ENCODE assay signal across 8 cellular contexts in the genomic region with DNA sequence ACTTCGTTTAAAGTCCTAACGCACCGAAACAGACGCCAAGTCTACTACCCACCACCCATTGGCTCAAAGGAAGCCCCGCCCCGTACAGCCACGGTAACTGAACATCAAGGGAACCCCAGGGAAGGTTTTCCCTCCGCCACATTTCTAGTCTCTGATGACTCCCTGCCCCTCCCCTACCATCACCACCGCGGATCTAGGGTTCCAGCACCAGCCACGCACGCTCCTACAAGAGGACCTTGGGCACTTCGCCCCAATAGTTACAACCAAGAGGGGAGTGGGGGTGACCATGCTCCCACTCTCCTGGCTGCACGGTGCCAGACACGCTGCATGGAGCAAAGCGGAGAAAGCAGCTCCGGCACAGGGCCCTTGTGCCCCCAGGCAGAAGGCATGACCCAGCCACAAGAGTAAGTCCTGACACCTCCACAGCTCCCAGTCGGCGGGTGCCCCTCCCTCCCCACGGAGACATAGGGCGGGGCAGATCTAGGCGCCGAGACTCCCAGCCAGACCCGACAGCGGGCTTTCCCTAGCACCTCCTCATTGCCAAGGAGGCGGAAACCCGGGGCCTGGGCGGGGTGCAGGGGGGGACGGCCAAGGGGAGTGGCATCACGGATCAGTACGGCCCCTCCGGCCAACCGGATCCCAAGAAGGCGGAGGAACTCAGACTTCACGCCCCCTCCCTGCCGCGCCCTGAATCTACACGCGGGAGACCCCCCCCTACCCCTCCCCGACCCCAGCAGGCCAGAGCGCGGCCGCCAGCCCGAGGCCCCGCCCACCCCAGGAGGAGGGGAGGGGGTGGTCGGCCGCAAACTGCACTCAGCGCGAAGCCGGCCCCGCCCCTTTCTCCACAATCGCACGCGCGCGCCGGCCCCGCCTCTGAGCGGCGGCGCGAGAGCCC. TPM values are rescaled to one million over a fixed set of nuclear protein-coding genes. Genes with fewer than 3 reads are reported as not detected.
DNase-seq lines count a peak whose midpoint lies in the region; ATAC-seq and TF ChIP-seq lines count a peak whose summit lies in the region.

No MANE protein-coding gene starts in this region.

- BruUV-seq in Panc1 (replicated peaks; lab: Mats Ljungman, UMichigan) = no TSS peak

- H3K9me3 Mint-ChIP-seq in CD8-positive, alpha-beta memory T cell = no peaks in the 10 kb centered on the region

- peak overlapping the region; percentile 99 for H3K4me3 ChIP-seq in CD8-positive, alpha-beta memory T cell (ENCODE audit: low read length)
- peak overlapping the region; percentile 98 for H3K4me3 ChIP-seq in Karpas-422 (ENCODE audit: low read length)
- H3K4me3 ChIP-seq in Panc1 (ENCODE audit: low read depth in 2 of 2, low read length in 2 of 2) = peak overlapping the region; percentile 83 to 86
- peak overlapping the region; percentile 88 to 95 (median 89) for H3K4me3 ChIP-seq in esophagus muscularis mucosa

- H3K9ac ChIP-seq in Karpas-422 (ENCODE audit: low read length) = peak overlapping the region; percentile 81

- no peak for TF ChIP-seq POLR2A in esophagus muscularis mucosa (IDR thresholded peaks at IDR 0.05; ENCODE audit: low read depth)

- TF ChIP-seq CTCF in Panc1 (IDR thresholded peaks at IDR 0.05) = no peak
- TF ChIP-seq CTCF in esophagus muscularis mucosa (IDR thresholded peaks at IDR 0.05) = no peak

- peak overlapping the region; percentile 80 for H3K27ac ChIP-seq in CD8-positive, alpha-beta memory T cell (ENCODE audit: low read depth, low read length)
- H3K27ac ChIP-seq in Karpas-422 (ENCODE audit: low read length) = peak overlapping the region; percentile 47; the same call in 1 of the 2 replicates
- peak overlapping the region; percentile 80 for H3K27ac ChIP-seq in Panc1 (ENCODE audit: low read length)
- peak overlapping the region; percentile 97 to 100 (median 100) for H3K27ac ChIP-seq in esophagus muscularis mucosa (replicated peaks in 1 of 4)

- H3K79me2 ChIP-seq in Karpas-422 (ENCODE audit: low read length) = peaks cover 55% of the 10 kb centered on the region

- peak; percentile 93 to 98 (median 96) for DNase-seq in CD8-positive, alpha-beta memory T cell
- DNase-seq in Karpas-422 (peak; percentile 98), Panc1 (ENCODE audit: low read depth, low spot score) (peak; percentile 64), esophagus muscularis mucosa (ENCODE audit: extremely low spot score) (peak; percentile 99), myocyte (ENCODE audit: low read depth) (peak; percentile 96)
- DNase-seq in activated T-cell treated with anti-CD3 and anti-CD28 coated beads, Interleukin-2, amount 50 U/mL, for 48 hours = peak; percentile 98
- DNase-seq in stimulated activated CD8-positive, alpha-beta memory T cell treated with anti-CD3 and anti-CD28 coated beads, Interleukin-7, amount 100 ng/mL, for 1 hour (ENCODE audit: low read depth in 2 of 2) = peak; percentile 84 to 88

- H3K9me2 ChIP-seq in Karpas-422 (replicated peaks; ENCODE audit: insufficient read depth, low read length) = no peaks in the 10 kb centered on the region

- H3K4me1 Mint-ChIP-seq in CD8-positive, alpha-beta memory T cell = peaks cover 53 to 69% (median 67%) of the 10 kb centered on the region in 3 donors

- intact Hi-C loops in Panc1 (cut with micrococcal nuclease; ENCODE audit: unreplicated experiment) = no loop called here
- intact Hi-C loops in esophagus muscularis mucosa (cut with DNase I) = loop anchor here (5.0 kb wide), 1 partner anchor 127 kb away; a partner anchor contains a TSS

- ATAC-seq in GM21619 (IDR thresholded peaks at IDR 0.05; ENCODE audit: unreplicated experiment) = peak; percentile 17
- peak; percentile 65 for ATAC-seq in Panc1

- no peaks in the 10 kb centered on the region for H3K27me3 ChIP-seq in CD8-positive, alpha-beta memory T cell (ENCODE audit: insufficient read depth, low read length, poor library complexity, severe bottlenecking)
- H3K27me3 ChIP-seq in Karpas-422 (ENCODE audit: low read length) (no peaks in the 10 kb centered on the region), Panc1 (ENCODE audit: control insufficient read depth, insufficient read depth, low read length) (no peaks in the 10 kb centered on the region), esophagus muscularis mucosa (no peaks in the 10 kb centered on the region)

- H3K4me3 Mint-ChIP-seq in CD8-positive, alpha-beta memory T cell = peak overlapping the region; percentile 93 to 98 (median 96)

- no peak overlapping the region for H2AFZ ChIP-seq in Karpas-422 (ENCODE audit: low read length)

- in situ Hi-C loops in Panc1 (cut with HindIII; ENCODE audit: low pct_unique_long_range_greater_than_20kb, low sequenced_read_pairs) = no loop called here

- no peaks in the 10 kb centered on the region for H3K9me3 ChIP-seq in CD8-positive, alpha-beta memory T cell (ENCODE audit: low read length)
- H3K9me3 ChIP-seq in Karpas-422 (ENCODE audit: low read length) (no peaks in the 10 kb centered on the region), Panc1 (ENCODE audit: control insufficient read depth, insufficient read depth, low read depth, low read length) (no peaks in the 10 kb centered on the region), esophagus muscularis mucosa (no peaks in the 10 kb centered on the region)

- no peak for TF ChIP-seq EP300 in esophagus muscularis mucosa (IDR thresholded peaks at IDR 0.05)

- CTCF ChIA-PET in CD8-positive, alpha-beta memory T cell (lab: Charles Lee) = interaction anchor here (1.1 to 6.0 kb wide), 3 partner anchors 82 to 197 kb away, joined by 3 to 52 read pairs (median 6); a partner anchor contains a TSS
- CTCF ChIA-PET in Panc1 (lab: Charles Lee) = interaction anchor here (0.6 to 0.7 kb wide), 2 partner anchors 82 to 128 kb away, joined by 3 to 5 read pairs; no protein-coding TSS in a partner anchor

- peaks cover 37% of the 10 kb centered on the region for H4K20me1 ChIP-seq in Karpas-422 (ENCODE audit: insufficient read depth, low read depth, low read length)

- peak overlapping the region; percentile 98 for H3K4me2 ChIP-seq in Karpas-422 (ENCODE audit: low read depth, low read length, poor library complexity, severe bottlenecking)

- 0% methylated on average over 16 of the region's 62 CpGs for WGBS in esophagus muscularis mucosa

- no peaks in the 10 kb centered on the region for H3K27me3 Mint-ChIP-seq in CD8-positive, alpha-beta memory T cell

- H3K36me3 Mint-ChIP-seq in CD8-positive, alpha-beta memory T cell = peaks cover 0 to 33% (median 2%) of the 10 kb centered on the region in 3 donors

- H3K4me1 ChIP-seq in CD8-positive, alpha-beta memory T cell (ENCODE audit: insufficient read depth, low read length) = peaks cover 53% of the 10 kb centered on the region
- H3K4me1 ChIP-seq in Karpas-422 (ENCODE audit: low read length) = peaks cover 55% of the 10 kb centered on the region
- peaks cover 18% of the 10 kb centered on the region for H3K4me1 ChIP-seq in Panc1 (ENCODE audit: control insufficient read depth, insufficient read depth, low read length)
- H3K4me1 ChIP-seq in esophagus muscularis mucosa = peaks cover 26 to 61% (median 50%) of the 10 kb centered on the region in 4 donors

- peak overlapping the region; percentile 94 to 100 (median 98) for H3K27ac Mint-ChIP-seq in CD8-positive, alpha-beta memory T cell

- POLR2A ChIA-PET in CD8-positive, alpha-beta memory T cell (lab: Charles Lee) = interaction anchor here (0.6 to 7.3 kb wide), 9 partner anchors 14 to 834 kb away, joined by 3 to 130 read pairs (median 14); a partner anchor contains a TSS
- POLR2A ChIA-PET in Panc1 (lab: Charles Lee) = interaction anchor here (0.6 to 1.3 kb wide), 3 partner anchors 42 to 82 kb away, joined by 6 to 19 read pairs (median 7); a partner anchor contains a TSS

- H3K36me3 ChIP-seq in CD8-positive, alpha-beta memory T cell (ENCODE audit: insufficient read depth, low read length) = no peaks in the 10 kb centered on the region
- peaks cover 10% of the 10 kb centered on the region; the same call in 1 of the 2 replicates for H3K36me3 ChIP-seq in Karpas-422 (ENCODE audit: insufficient read depth, low read length)
- no peaks in the 10 kb centered on the region; the same call in 1 of the 2 replicates for H3K36me3 ChIP-seq in Panc1 (ENCODE audit: control insufficient read depth, insufficient read depth, low read length)
- no peaks in the 10 kb centered on the region for H3K36me3 ChIP-seq in esophagus muscularis mucosa

RNA-seq across cellular contexts. Expression of a gene that starts 0.9 kb away (rescaled TPM):
- total RNA-seq in CD8-positive, alpha-beta memory T cell = 10 to 100 TPM; 82.8 to 89.0 TPM
- 16.0 TPM for polyA plus RNA-seq in CD8-positive, alpha-beta memory T cell
- 28.9 and 45.3 TPM in 2 replicates for total RNA-seq in Karpas-422 (2014; rRNA removed; shearing (Covaris generic); ENCODE audit: low replicate concordance)
- total RNA-seq in Panc1 (2021; ENCODE audit: unreplicated experiment) (107 TPM), esophagus muscularis mucosa (10 to 100 TPM; 31.1 to 53.1 (median 45.6) TPM), myocyte (22.7 and 23.8 TPM in 2 replicates)
- 48.8 TPM for polyA plus RNA-seq in Panc1 (2012; ENCODE audit: insufficient read length)
- polyA plus RNA-seq in myocyte (2012) = 14.6 TPM

Comparison
In these comparisons a context has a peak if more than half of its experiments do, and no peak if none do; other contexts are left out.
1. Peak in every context shown above with its lines: DNase-seq, ATAC-seq, H3K4me3 ChIP-seq and H3K27ac ChIP-seq.
2. H3K27ac ChIP-seq: peak in every context shown above with its lines; median percentile 100 in esophagus muscularis mucosa; 80 in CD8-positive, alpha-beta memory T cell; 80 in Panc1; 47 in Karpas-422.